In the genomic region with DNA sequence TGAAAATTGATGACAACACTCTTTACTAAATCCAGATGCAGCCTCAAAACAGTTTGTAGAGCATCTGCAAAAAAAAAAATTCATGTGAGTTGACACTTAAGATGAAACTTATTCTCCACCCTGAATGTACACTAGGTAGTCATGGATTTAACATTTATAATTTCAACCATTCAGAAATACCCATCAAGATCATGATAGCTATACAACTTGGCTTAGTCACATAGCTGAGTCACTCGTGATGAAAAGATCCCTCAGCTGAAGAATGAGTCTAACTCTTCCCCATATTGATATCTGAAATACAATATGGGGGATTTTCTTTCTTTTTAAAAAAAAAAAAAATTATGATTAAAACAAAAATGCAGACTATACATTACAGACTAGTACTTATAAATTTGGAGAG, we compare ENCODE assay signal across 10 cellular contexts.
DNase-seq lines count a peak whose midpoint lies in the region; ATAC-seq and TF ChIP-seq lines count a peak whose summit lies in the region.
"Had no signal": no experiment of that assay in that cellular context is flagged by ENCODE, and none has a peak within 500 bp of the region (broad histone marks: within the 10 kb centered on the region; RNA-seq: fewer than 3 reads in every experiment).

No MANE protein-coding gene starts in this region.

- peaks cover 1% of the 10 kb centered on the region; the same call in 1 of the 2 replicates for H3K27me3 Mint-ChIP-seq in HFFc6 (ENCODE audit: insufficient read depth)
- no peaks in the 10 kb centered on the region for H3K27me3 Mint-ChIP-seq in memory B cell

- peak; percentile 24 to 38 for DNase-seq in activated CD4-positive, alpha-beta T cell treated with anti-CD3 and anti-CD28 coated beads for 4 hours
- DNase-seq in activated CD4-positive, alpha-beta T cell treated with anti-CD3 and anti-CD28 coated beads, Interleukin-2, amount 50 U/mL, for 48 hours, result no peak
- DNase-seq in HFFc6, result peak; percentile 69
- DNase-seq in amniotic epithelial cell (ENCODE audit: low read depth), result peak; percentile 47
- no peak for DNase-seq in memory B cell (ENCODE audit: low spot score in 2 of 2)
- DNase-seq in T1000 (lab: John Stamatoyannopoulos, UW), result no peak
- no peak for DNase-seq in activated CD8-positive, alpha-beta memory T cell treated with anti-CD3 and anti-CD28 coated beads for 24 hours
- DNase-seq in iPS-NIHi7 (ENCODE audit: extremely low spot score), result no peak
- DNase-seq: NCI-H2029 treated with DMSO at 0.1 percent for 48 hours, sigmoid colon had no signal

- H3K9me3 Mint-ChIP-seq in HFFc6 (peaks cover 24% of the 10 kb centered on the region), memory B cell (peaks cover 18% of the 10 kb centered on the region)

- ATAC-seq in memory B cell (ENCODE audit: low read depth), result no peak

- H3K4me1 Mint-ChIP-seq in HFFc6 (ENCODE audit: low read depth), result peaks cover 69% of the 10 kb centered on the region
- peaks cover 27% of the 10 kb centered on the region for H3K4me1 Mint-ChIP-seq in memory B cell

- H3K27ac Mint-ChIP-seq in HFFc6 (peak overlapping the region; percentile 4), memory B cell (peak overlapping the region; percentile 3)

- H3K36me3 Mint-ChIP-seq in HFFc6 (ENCODE audit: low read depth), result peaks cover 23% of the 10 kb centered on the region
- peaks cover 12% of the 10 kb centered on the region for H3K36me3 Mint-ChIP-seq in memory B cell

- TF ChIP-seq CTCF in HFFc6 (IDR thresholded peaks at IDR 0.05), result no peak

- no peak overlapping the region for H3K4me3 Mint-ChIP-seq in HFFc6
- H3K4me3 Mint-ChIP-seq in memory B cell, result no peak overlapping the region

Comparison
In these comparisons a context has a peak if more than half of its experiments do, and no peak if none do; other contexts are left out.
1. DNase-seq: peak in activated CD4-positive, alpha-beta T cell treated with anti-CD3 and anti-CD28 coated beads for 4 hours (2 of 2), HFFc6 (single experiment) and amniotic epithelial cell (single experiment); none in activated CD4-positive, alpha-beta T cell treated with anti-CD3 and anti-CD28 coated beads, Interleukin-2, amount 50 U/mL, for 48 hours (0 of 2), memory B cell (0 of 2), T1000 (single experiment), activated CD8-positive, alpha-beta memory T cell treated with anti-CD3 and anti-CD28 coated beads for 24 hours (single experiment) and iPS-NIHi7 (single experiment).